ENCODE assay signal across 25 cellular contexts in genomic region chr11:131653244-131653643, GRCh38.
"Had no signal": no experiment of that assay in that cellular context is flagged by ENCODE, and none has a peak within 500 bp of the region (broad histone marks: within the 10 kb centered on the region; RNA-seq: fewer than 3 reads in every experiment).

No MANE protein-coding gene starts in this region.

- H3K79me2 ChIP-seq: hepatocyte had no signal

- H3K4me3 ChIP-seq: breast epithelium, hepatocyte, left ventricle myocardium inferior, sigmoid colon, smooth muscle cell, upper lobe of left lung had no signal

- DNase-seq: activated B cell treated with CpG ODN at 0.5 μM for 24 hours; activated CD4-positive, alpha-beta T cell treated with anti-CD3 and anti-CD28 coated beads for 36 hours; activated CD4-positive, alpha-beta T cell treated with anti-CD3 and anti-CD28 coated beads, Interleukin-2, amount 50 U/mL, for 4 hours; activated CD8-positive, alpha-beta memory T cell treated with anti-CD3 and anti-CD28 coated beads for 24 hours; activated CD8-positive, alpha-beta memory T cell treated with anti-CD3 and anti-CD28 coated beads, Interleukin-2, amount 50 U/mL, for 4 hours; activated naive CD8-positive, alpha-beta T cell treated with anti-CD3 and anti-CD28 coated beads for 36 hours; activated T-cell treated with anti-CD3 and anti-CD28 coated beads, Interleukin-2, amount 50 U/mL, for 24 hours; cortex of kidney; erythroblast; foreskin fibroblast; immature natural killer cell; left ventricle myocardium inferior; mammary epithelial cell; occipital lobe; sigmoid colon; stimulated activated CD4-positive, alpha-beta T cell treated with anti-CD3 and anti-CD28 coated beads, Interleukin-2, amount 100 ng/mL, for 48 hours; stimulated activated CD8-positive, alpha-beta memory T cell treated with anti-CD3 and anti-CD28 coated beads, Interleukin-4, amount 100 ng/mL, for 48 hours; stimulated activated naive B cell treated with anti-CD40 and anti-IgM and Interleukin-4, amounts not matched to agents 10 μg/mL and 1 μg/mL and 100 μg/mL, for 72 hours; T-helper 9 cell; upper lobe of left lung had no signal

- H3K4me1 Mint-ChIP-seq: activated B cell treated with CpG ODN at 0.5 μM for 24 hours; activated CD4-positive, alpha-beta T cell treated with anti-CD3 and anti-CD28 coated beads for 36 hours; activated naive CD8-positive, alpha-beta T cell treated with anti-CD3 and anti-CD28 coated beads for 36 hours; activated T-helper 17 cell treated with anti-CD3 and anti-CD28 coated beads, Interleukin-2, amount 50 U/mL, for 72 hours; immature natural killer cell had no signal

- H3K27me3 Mint-ChIP-seq: activated B cell treated with CpG ODN at 0.5 μM for 24 hours had no signal

- H3K4me2 ChIP-seq: hepatocyte, smooth muscle cell had no signal

- H3K36me3 ChIP-seq: breast epithelium, left ventricle myocardium inferior, sigmoid colon, upper lobe of left lung had no signal

- H3K27ac Mint-ChIP-seq: activated B cell treated with CpG ODN at 0.5 μM for 24 hours; activated CD4-positive, alpha-beta T cell treated with anti-CD3 and anti-CD28 coated beads for 36 hours; activated naive CD8-positive, alpha-beta T cell treated with anti-CD3 and anti-CD28 coated beads for 36 hours; activated T-cell treated with anti-CD3 and anti-CD28 coated beads, Interleukin-2, amount 50 U/mL, for 24 hours; activated T-helper 17 cell treated with anti-CD3 and anti-CD28 coated beads, Interleukin-2, amount 50 U/mL, for 72 hours; immature natural killer cell; natural killer cell treated with Interleukin-12 subunit alpha and Interleukin-12 subunit beta and Interleukin-15 and Interleukin-18, amount 100 ng/mL, for 72 hours; stimulated activated naive B cell treated with anti-CD40 and anti-IgM and Interleukin-4, amounts not matched to agents 10 μg/mL and 1 μg/mL and 100 μg/mL, for 72 hours had no signal

- H2AFZ ChIP-seq: hepatocyte had no signal

- H3K27ac ChIP-seq: breast epithelium, hepatocyte, left ventricle myocardium inferior, sigmoid colon, upper lobe of left lung had no signal

- H3K9me3 Mint-ChIP-seq: activated naive CD8-positive, alpha-beta T cell treated with anti-CD3 and anti-CD28 coated beads for 36 hours; activated T-cell treated with anti-CD3 and anti-CD28 coated beads, Interleukin-2, amount 50 U/mL, for 24 hours; activated T-helper 17 cell treated with anti-CD3 and anti-CD28 coated beads, Interleukin-2, amount 50 U/mL, for 72 hours; immature natural killer cell; natural killer cell treated with Interleukin-12 subunit alpha and Interleukin-12 subunit beta and Interleukin-15 and Interleukin-18, amount 100 ng/mL, for 72 hours had no signal

- H3K9me3 ChIP-seq: breast epithelium, left ventricle myocardium inferior, sigmoid colon, upper lobe of left lung had no signal

- H3K4me1 ChIP-seq: breast epithelium, left ventricle myocardium inferior, upper lobe of left lung had no signal

- ATAC-seq: activated CD4-positive, alpha-beta T cell treated with anti-CD3 and anti-CD28 coated beads for 36 hours; activated T-helper 17 cell treated with anti-CD3 and anti-CD28 coated beads, Interleukin-2, amount 50 U/mL, for 72 hours; stimulated activated naive B cell treated with anti-CD40 and anti-IgM and Interleukin-4, amounts not matched to agents 10 μg/mL and 1 μg/mL and 100 μg/mL, for 72 hours had no signal

- H3K36me3 Mint-ChIP-seq: activated naive CD8-positive, alpha-beta T cell treated with anti-CD3 and anti-CD28 coated beads for 36 hours; immature natural killer cell; natural killer cell treated with Interleukin-12 subunit alpha and Interleukin-12 subunit beta and Interleukin-15 and Interleukin-18, amount 100 ng/mL, for 72 hours; stimulated activated naive B cell treated with anti-CD40 and anti-IgM and Interleukin-4, amounts not matched to agents 10 μg/mL and 1 μg/mL and 100 μg/mL, for 72 hours had no signal

- H3K4me3 Mint-ChIP-seq: activated B cell treated with CpG ODN at 0.5 μM for 24 hours; activated CD4-positive, alpha-beta T cell treated with anti-CD3 and anti-CD28 coated beads for 36 hours; activated naive CD8-positive, alpha-beta T cell treated with anti-CD3 and anti-CD28 coated beads for 36 hours; activated T-cell treated with anti-CD3 and anti-CD28 coated beads, Interleukin-2, amount 50 U/mL, for 24 hours; activated T-helper 17 cell treated with anti-CD3 and anti-CD28 coated beads, Interleukin-2, amount 50 U/mL, for 72 hours; immature natural killer cell; natural killer cell treated with Interleukin-12 subunit alpha and Interleukin-12 subunit beta and Interleukin-15 and Interleukin-18, amount 100 ng/mL, for 72 hours; stimulated activated naive B cell treated with anti-CD40 and anti-IgM and Interleukin-4, amounts not matched to agents 10 μg/mL and 1 μg/mL and 100 μg/mL, for 72 hours had no signal

- H3K27me3 ChIP-seq: breast epithelium, sigmoid colon, upper lobe of left lung had no signal
